Comparison of ENCODE assay signal across 8 cellular contexts in the genomic region with DNA sequence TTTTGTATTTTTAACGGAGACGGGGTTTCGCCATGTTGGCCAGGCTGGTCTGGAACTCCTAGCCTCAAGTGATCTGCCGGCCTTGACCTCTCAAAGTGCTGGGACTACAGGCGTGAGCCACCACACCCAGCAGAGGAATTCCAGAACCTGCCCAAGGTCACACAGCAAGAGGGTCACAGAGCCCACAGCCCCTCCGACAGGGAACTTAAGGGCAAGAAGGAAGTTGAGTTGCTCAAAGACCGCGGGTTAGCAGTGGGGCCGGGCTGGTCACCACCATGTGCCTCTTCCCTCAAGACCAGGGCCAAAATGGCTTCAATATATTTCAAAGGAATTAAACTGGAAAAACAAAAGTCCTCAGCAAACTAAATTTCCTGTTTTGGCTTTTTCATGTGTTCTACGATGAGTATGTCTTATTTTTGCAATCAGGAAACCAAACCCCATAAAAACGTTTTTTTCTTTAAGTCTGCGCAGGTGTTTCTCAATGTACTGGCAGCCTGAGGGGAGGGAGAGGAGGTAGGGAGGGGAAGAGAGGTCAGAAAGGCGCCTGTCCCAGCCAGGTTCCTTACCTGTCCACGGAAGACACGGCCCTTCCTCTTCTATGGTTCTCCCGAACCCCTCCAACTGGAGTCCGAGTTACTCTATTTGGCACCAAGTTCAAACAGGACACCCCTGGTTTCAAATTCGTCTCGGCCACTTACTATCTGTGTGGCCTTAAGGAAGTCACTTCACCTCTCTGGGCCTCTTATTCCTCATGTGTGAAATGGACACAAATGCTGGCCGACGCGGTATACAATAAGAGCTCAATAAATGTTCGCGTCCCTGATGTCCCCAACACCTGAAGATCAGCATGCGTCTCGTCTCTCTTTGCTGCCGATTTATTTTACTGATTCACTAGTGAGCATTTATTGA. TPM values are rescaled to one million over a fixed set of nuclear protein-coding genes. Genes with fewer than 3 reads are reported as not detected.
DNase-seq lines count a peak whose midpoint lies in the region; ATAC-seq and TF ChIP-seq lines count a peak whose summit lies in the region.

No MANE protein-coding gene starts in this region.

- POLR2A ChIA-PET in GM10248 (lab: Yijun Ruan, JAX) = interaction anchor here (0.6 to 1.0 kb wide), 2 partner anchors 28 to 71 kb away, joined by 5 to 10 read pairs; no protein-coding TSS in a partner anchor

- H3K4me3 ChIP-seq in NT2/D1 (ENCODE audit: insufficient read length, low read depth) (peak overlapping the region; percentile 67), colonic mucosa (peak overlapping the region; percentile 85)

- H3K27ac Mint-ChIP-seq in CD14-positive monocyte (peak overlapping the region; percentile 90 to 98 (median 93)), memory B cell (peak overlapping the region; percentile 28), type B pancreatic cell (peak overlapping the region; percentile 90)

- H3K9ac ChIP-seq in NT2/D1 (ENCODE audit: insufficient read length, low read depth) = peak overlapping the region; percentile 85
- H3K9ac ChIP-seq in colonic mucosa (ENCODE audit: low read depth in 2 of 2, low read length in 2 of 2) = peak overlapping the region; percentile 83 to 90

- H3K27me3 Mint-ChIP-seq in CD14-positive monocyte (ENCODE audit: low read depth in 3 of 3) (peaks cover 0 to 2% (median 0%) of the 10 kb centered on the region in 3 donors), memory B cell (no peaks in the 10 kb centered on the region), type B pancreatic cell (peaks cover 15% of the 10 kb centered on the region)

- intact Hi-C loops in CD14-positive monocyte (cut with micrococcal nuclease) = loop anchor here (2.0 to 10.0 kb wide), 3 partner anchors 25 to 119 kb away; partner anchors contain the start of gene PLBD2 (in 1 of the 2)
- intact Hi-C loops in colonic mucosa (cut with DNase I) = no loop called here

- DNase-seq in CD14-positive monocyte (ENCODE audit: low spot score) (peak; percentile 80), NT2/D1 (ENCODE audit: low read depth, low spot score) (no peak), colonic mucosa (peak; percentile 47), memory B cell (ENCODE audit: low spot score in 2 of 2) (no peak), type B pancreatic cell (ENCODE audit: extremely low spot score, unreplicated experiment) (no peak), GM10248 (ENCODE audit: extremely low spot score) (no peak), EL (no peak)

- H3K4me3 Mint-ChIP-seq in CD14-positive monocyte (peak overlapping the region; percentile 96 to 98), memory B cell (peak overlapping the region; percentile 92), type B pancreatic cell (peak overlapping the region; percentile 92)

- CTCF ChIA-PET in GM10248 (lab: Yijun Ruan, JAX) = no interaction called here

- peak overlapping the region; percentile 90 for H3K27ac ChIP-seq in colonic mucosa

- H3K9me3 Mint-ChIP-seq in CD14-positive monocyte (peaks cover 0 to 2% (median 0%) of the 10 kb centered on the region in 7 donors), memory B cell (no peaks in the 10 kb centered on the region), type B pancreatic cell (no peaks in the 10 kb centered on the region)

- H3K9me3 ChIP-seq in NT2/D1 (ENCODE audit: insufficient read depth, low read length) (no peaks in the 10 kb centered on the region), colonic mucosa (no peaks in the 10 kb centered on the region)

- TF ChIP-seq CTCF in CD14-positive monocyte (IDR thresholded peaks at IDR 0.05) = no peak
- no peak for TF ChIP-seq CTCF in colonic mucosa (IDR thresholded peaks at IDR 0.05)
- TF ChIP-seq CTCF in type B pancreatic cell (conservative IDR thresholded peaks at IDR 0.05) = no peak
- TF ChIP-seq CTCF in GM10248 (IDR thresholded peaks at IDR 0.05; ENCODE audit: control extremely low read depth, extremely low read depth, low read depth, missing control alignments) = no peak

- peak; percentile 7 for ATAC-seq in GM21825 (IDR thresholded peaks at IDR 0.05; ENCODE audit: unreplicated experiment)
- no peak for ATAC-seq in memory B cell (ENCODE audit: low read depth)

- H3K27me3 ChIP-seq in NT2/D1 (ENCODE audit: insufficient read depth, insufficient read length) (peaks cover 12% of the 10 kb centered on the region), colonic mucosa (no peaks in the 10 kb centered on the region)

- H3K4me1 ChIP-seq in NT2/D1 (ENCODE audit: insufficient read depth, insufficient read length) (peaks cover 9% of the 10 kb centered on the region), colonic mucosa (no peaks in the 10 kb centered on the region)

- H3K4me1 Mint-ChIP-seq in CD14-positive monocyte (peaks cover 50% of the 10 kb centered on the region), memory B cell (peaks cover 10% of the 10 kb centered on the region), type B pancreatic cell (ENCODE audit: unreplicated experiment) (peaks cover 5% of the 10 kb centered on the region)

- H3K36me3 ChIP-seq in NT2/D1 (ENCODE audit: insufficient read depth, insufficient read length, low read length) = peaks cover 32% of the 10 kb centered on the region
- no peaks in the 10 kb centered on the region for H3K36me3 ChIP-seq in colonic mucosa

- H3K36me3 Mint-ChIP-seq in CD14-positive monocyte (peaks cover 34 to 37% of the 10 kb centered on the region in 2 donors), memory B cell (peaks cover 2% of the 10 kb centered on the region), type B pancreatic cell (peaks cover 18% of the 10 kb centered on the region)

RNA-seq across cellular contexts. Expression of gene SLC8B1, which starts 0.8 kb away (rescaled TPM):
- polyA plus RNA-seq in CD14-positive monocyte = 10 to 100 TPM; 21.6 to 32.4 TPM
- total RNA-seq in colonic mucosa (10 to 100 TPM; 34.3 to 44.1 TPM), type B pancreatic cell (ENCODE audit: low replicate concordance) (29.6 and 77.7 TPM in 2 replicates)

RNA-seq across cellular contexts. Expression of gene PLBD2, which starts 24.3 kb away (rescaled TPM):
- polyA plus RNA-seq in CD14-positive monocyte = 10 to 100 TPM in 1 of 2 donors, 1 to 10 TPM in 1; 8.8 to 12.4 TPM
- 10 to 100 TPM; 20.2 to 23.4 TPM for total RNA-seq in colonic mucosa
- total RNA-seq in type B pancreatic cell (ENCODE audit: low replicate concordance) = 39.0 and 45.4 TPM in 2 replicates

Comparison
In these comparisons a context has a peak if more than half of its experiments do, and no peak if none do; other contexts are left out.
1. DNase-seq: peak in CD14-positive monocyte (single experiment) and colonic mucosa (single experiment); none in NT2/D1 (single experiment), memory B cell (0 of 2), type B pancreatic cell (single experiment), GM10248 (single experiment) and EL (single experiment).
2. H3K27ac Mint-ChIP-seq: peak in every context shown above with its lines; median percentile 93 in CD14-positive monocyte; 90 in type B pancreatic cell; 28 in memory B cell.
3. Peak in every context shown above with its lines, with median percentiles within 50 percentile points of each other: H3K4me3 Mint-ChIP-seq.